8 cellular contexts compared by ENCODE assay signal in genomic region chr20:47355489-47356219, GRCh38.
DNase-seq lines count a peak whose midpoint lies in the region; ATAC-seq lines count a peak whose summit lies in the region.

No MANE protein-coding gene starts in this region.

- H3K36me3 Mint-ChIP-seq in central memory CD8-positive, alpha-beta T cell (ENCODE audit: insufficient read depth): peaks cover 16% of the 10 kb centered on the region

- peak overlapping the region; percentile 95 for H3K27ac Mint-ChIP-seq in central memory CD8-positive, alpha-beta T cell (ENCODE audit: low read depth)

- no peaks in the 10 kb centered on the region for H3K9me3 ChIP-seq in mucosa of rectum (ENCODE audit: control insufficient read depth in 2 of 2, low read length in 2 of 2)

- H3K36me3 ChIP-seq in mucosa of rectum (ENCODE audit: control insufficient read depth in 2 of 2, insufficient read depth in 2 of 2, low read length in 2 of 2): no peaks in the 10 kb centered on the region

- no peaks in the 10 kb centered on the region for H3K27me3 ChIP-seq in mucosa of rectum (ENCODE audit: control insufficient read depth in 2 of 2, insufficient read depth in 2 of 2, low read length in 2 of 2)

- peak overlapping the region; percentile 97 to 98 for H3K27ac ChIP-seq in mucosa of rectum (ENCODE audit: low read depth in 2 of 2, low read length in 2 of 2)

- peak overlapping the region; percentile 59 to 69 for H3K4me3 ChIP-seq in mucosa of rectum (ENCODE audit: low read length in 2 of 2)

- H3K9ac ChIP-seq in mucosa of rectum (ENCODE audit: low read depth in 1 of 2, low read length in 2 of 2): peak overlapping the region; percentile 72 to 87

- H3K4me3 Mint-ChIP-seq in central memory CD8-positive, alpha-beta T cell: peak overlapping the region; percentile 88

- no peak for ATAC-seq in central memory CD8-positive, alpha-beta T cell (replicated peaks; ENCODE audit: extremely low read depth, poor library complexity, severe bottlenecking)
- no peak for ATAC-seq in GM21529 (IDR thresholded peaks at IDR 0.05; ENCODE audit: unreplicated experiment)
- no peak for ATAC-seq in HG03432 (IDR thresholded peaks at IDR 0.05; ENCODE audit: unreplicated experiment)

- H3K4me1 Mint-ChIP-seq in central memory CD8-positive, alpha-beta T cell: peaks cover 41% of the 10 kb centered on the region

- peak in 2 of 3 experiments; percentile 34 to 64 for DNase-seq in NCI-H1417 (lab: John Stamatoyannopoulos, UW)
- DNase-seq in NCI-H1417 treated with DMSO at 0.1 percent for 48 hours (lab: John Stamatoyannopoulos, UW): no peak
- DNase-seq in OCI-M1 (lab: John Stamatoyannopoulos, UW): peak; percentile 68
- DNase-seq in central memory CD8-positive, alpha-beta T cell (ENCODE audit: low spot score in 2 of 2): no peak
- no peak for DNase-seq in AG20443 (ENCODE audit: low spot score)

- H3K27me3 Mint-ChIP-seq in central memory CD8-positive, alpha-beta T cell: no peaks in the 10 kb centered on the region

- peaks cover 81 to 96% of the 10 kb centered on the region in 2 donors for H3K4me1 ChIP-seq in mucosa of rectum (ENCODE audit: control insufficient read depth in 2 of 2, insufficient read depth in 2 of 2, low read length in 2 of 2)

- no peaks in the 10 kb centered on the region for H3K9me3 Mint-ChIP-seq in central memory CD8-positive, alpha-beta T cell

Comparison
In these comparisons a context has a peak if more than half of its experiments do, and no peak if none do; other contexts are left out.
1. DNase-seq: peak in NCI-H1417 (2 of 3) and OCI-M1 (single experiment); none in NCI-H1417 treated with DMSO at 0.1 percent for 48 hours (single experiment), central memory CD8-positive, alpha-beta T cell (0 of 2) and AG20443 (single experiment).